Comparison of ENCODE assay signal across 33 cellular contexts in the genomic region with DNA sequence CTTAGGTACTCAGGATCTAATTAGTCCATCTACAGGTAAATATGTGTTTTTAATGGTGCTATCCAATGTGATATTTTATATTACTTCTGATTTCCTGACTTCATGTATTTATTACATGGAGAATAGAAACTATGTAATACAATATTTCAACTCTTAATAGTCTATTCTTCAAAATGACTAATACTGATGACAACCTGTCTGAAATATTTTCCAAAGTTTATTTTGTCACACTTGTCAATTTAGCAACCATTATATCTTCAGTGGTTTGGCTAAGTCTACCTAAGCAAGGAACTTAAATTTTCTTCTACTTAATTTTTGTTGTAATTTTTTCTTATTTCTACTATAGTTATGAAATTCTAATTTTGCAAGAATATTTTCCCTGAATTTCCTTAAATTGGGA. TPM values are rescaled to one million over a fixed set of nuclear protein-coding genes. Genes with fewer than 3 reads are reported as not detected.
"Had no signal": no experiment of that assay in that cellular context is flagged by ENCODE, and none has a peak within 500 bp of the region (broad histone marks: within the 10 kb centered on the region; RNA-seq: fewer than 3 reads in every experiment).

No MANE protein-coding gene starts in this region.

- H3K36me3 ChIP-seq: ascending aorta, cardiac muscle cell had no signal

- H3K27me3 ChIP-seq: ascending aorta, cardiac muscle cell had no signal

- FAIRE-seq: bronchial epithelial cell had no signal

- DNase-seq: activated B cell treated with CpG ODN at 0.5 μM for 24 hours; activated CD4-positive, alpha-beta memory T cell treated with anti-CD3 and anti-CD28 coated beads for 36 hours; activated CD4-positive, alpha-beta T cell treated with anti-CD3 and anti-CD28 coated beads for 4 hours; activated CD4-positive, alpha-beta T cell treated with anti-CD3 and anti-CD28 coated beads, Interleukin-2, amount 10 ng/mL, durations not matched to agents 24 days and 14 days; activated CD4-positive, alpha-beta T cell treated with anti-CD3 and anti-CD28 coated beads, Interleukin-2, amount 50 U/mL, for 1 hour; activated CD4-positive, alpha-beta T cell treated with anti-CD3 and anti-CD28 coated beads, Interleukin-2, amount 50 U/mL, for 4 hours; activated CD4-positive, CD25-positive, alpha-beta regulatory T cell treated with anti-CD3 and anti-CD28 coated beads, Interleukin-2, amount 50 U/mL, for 72 hours; activated CD8-positive, alpha-beta memory T cell treated with anti-CD3 and anti-CD28 coated beads, Interleukin-2, amount 50 U/mL, for 4 hours; activated CD8-positive, alpha-beta T cell treated with anti-CD3 and anti-CD28 coated beads for 36 hours; activated effector memory CD4-positive, alpha-beta T cell treated with anti-CD3 and anti-CD28 coated beads, Interleukin-2, amount 50 U/mL, for 16 hours; activated naive CD4-positive, alpha-beta T cell treated with anti-CD3 and anti-CD28 coated beads, Interleukin-2, amount 10 ng/mL, durations not matched to agents 7 days and 5 days; activated naive CD4-positive, alpha-beta T cell treated with Interleukin-2 at 50 U/mL for 16 hours; activated naive CD8-positive, alpha-beta T cell treated with anti-CD3 and anti-CD28 coated beads, Interleukin-2, amount 10 ng/mL, durations not matched to agents 7 days and 5 days; activated naive CD8-positive, alpha-beta T cell treated with anti-CD3 and anti-CD28 coated beads, Interleukin-2, amount 50 U/mL, for 24 hours; activated T-cell treated with anti-CD3 and anti-CD28 coated beads for 4 hours; activated T-cell treated with anti-CD3 and anti-CD28 coated beads, Interleukin-2, amount 50 U/mL, for 1 hour; activated T-cell treated with anti-CD3 and anti-CD28 coated beads, Interleukin-2, amount 50 U/mL, for 4 hours; activated T-cell treated with anti-CD3 and anti-CD28 coated beads, Interleukin-2, amount 50 U/mL, for 72 hours; amygdala; anterior cingulate cortex; caudate nucleus; cerebellar nuclear complex; T-helper 1 cell; T-helper 2 cell; T-helper 9 cell had no signal

- H3K27ac ChIP-seq: ascending aorta, cardiac muscle cell, VCaP had no signal

- H3K4me1 ChIP-seq: ascending aorta had no signal

- H3K9me3 ChIP-seq: ascending aorta had no signal

- ATAC-seq: activated CD8-positive, alpha-beta T cell treated with anti-CD3 and anti-CD28 coated beads for 36 hours; activated naive CD8-positive, alpha-beta T cell treated with anti-CD3 and anti-CD28 coated beads, Interleukin-2, amount 50 U/mL, for 24 hours; activated T-cell treated with anti-CD3 and anti-CD28 coated beads, Interleukin-2, amount 50 U/mL, for 4 hours; activated T-cell treated with anti-CD3 and anti-CD28 coated beads, Interleukin-2, amount 50 U/mL, for 72 hours; activated T-helper 17 cell treated with anti-CD3 and anti-CD28 coated beads, Interleukin-2, amount 50 U/mL, for 72 hours had no signal

- H3K4me3 ChIP-seq: ascending aorta, cardiac muscle cell had no signal

RNA-seq across cellular contexts. Expression of a gene that starts 55.0 kb away (rescaled TPM):
- total RNA-seq: activated B cell treated with CpG ODN at 0.5 μM for 24 hours; activated CD4-positive, alpha-beta memory T cell treated with anti-CD3 and anti-CD28 coated beads for 36 hours; activated CD4-positive, alpha-beta T cell treated with anti-CD3 and anti-CD28 coated beads, Interleukin-2, amount 10 ng/mL, durations not matched to agents 24 days and 14 days; activated CD8-positive, alpha-beta memory T cell treated with anti-CD3 and anti-CD28 coated beads for 36 hours; activated CD8-positive, alpha-beta T cell treated with anti-CD3 and anti-CD28 coated beads for 36 hours; activated naive CD8-positive, alpha-beta T cell treated with anti-CD3 and anti-CD28 coated beads, Interleukin-2, amount 10 ng/mL, durations not matched to agents 7 days and 5 days; activated T-cell treated with anti-CD3 and anti-CD28 coated beads, Interleukin-2, amount 50 U/mL, for 4 hours; activated T-cell treated with anti-CD3 and anti-CD28 coated beads, Interleukin-2, amount 50 U/mL, for 72 hours; activated T-helper 1 cell treated with anti-CD3 and anti-CD28 coated beads, Interleukin-12 subunit alpha, Interleukin-12 subunit beta, Interleukin-2, Interleukin-4 antibody, amounts not matched to agents 30 ng/mL and 10 ng/mL and 1 ng/mL, durations not matched to agents 14 hours and 24 hours and 36 hours; activated T-helper 17 cell treated with anti-CD3 and anti-CD28 coated beads, Interleukin-2, amount 50 U/mL, for 72 hours; bronchial epithelial cell; chondrocyte had no signal
